Comparison of ENCODE assay signal across 8 cellular contexts in the genomic region with DNA sequence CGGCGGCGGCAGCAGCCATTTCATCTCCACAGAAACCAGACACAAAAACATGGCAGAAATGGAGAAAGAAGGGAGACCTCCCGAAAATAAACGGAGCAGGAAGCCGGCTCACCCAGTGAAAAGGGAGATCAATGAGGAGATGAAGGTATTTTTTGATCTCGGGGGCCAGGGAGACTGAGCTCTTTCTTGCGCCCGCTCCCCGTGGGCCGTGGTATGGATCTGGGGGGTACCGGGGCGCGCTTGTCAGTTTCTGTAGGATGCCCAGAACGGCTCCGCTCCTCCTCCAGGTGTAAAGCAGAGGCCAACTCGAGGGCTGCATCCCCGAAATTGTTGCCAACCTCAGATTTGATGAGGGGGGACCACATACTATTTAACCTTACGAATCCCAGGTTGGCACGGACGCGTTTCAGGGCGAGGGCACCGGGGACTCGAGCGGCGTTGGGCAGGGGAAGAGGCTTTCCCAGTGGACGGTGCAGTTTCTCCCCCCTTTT. TPM values are rescaled to one million over a fixed set of nuclear protein-coding genes. Genes with fewer than 3 reads are reported as not detected.
DNase-seq lines count a peak whose midpoint lies in the region; ATAC-seq and TF ChIP-seq lines count a peak whose summit lies in the region.

No MANE protein-coding gene starts in this region.

- TF ChIP-seq CTCF in Caco-2 (IDR thresholded peaks at IDR 0.05; ENCODE audit: insufficient read depth in 1 of 2, low read depth in 1 of 2, low read length in 1 of 2, severe bottlenecking in 1 of 2, unreplicated experiment in 1 of 2) (no peak), colonic mucosa (IDR thresholded peaks at IDR 0.05) (no peak)

- H3K9me3 ChIP-seq in Caco-2 (no peaks in the 10 kb centered on the region), colonic mucosa (no peaks in the 10 kb centered on the region), mucosa of rectum (ENCODE audit: control insufficient read depth in 2 of 2, low read length in 2 of 2) (no peaks in the 10 kb centered on the region)

- H3K36me3 Mint-ChIP-seq in Caco-2 (ENCODE audit: insufficient read depth, unreplicated experiment), result no peaks in the 10 kb centered on the region

- no TSS peak for BruUV-seq in Caco-2 (replicated peaks; lab: Mats Ljungman, UMichigan)

- POLR2A ChIA-PET in Caco-2 (lab: Charles Lee), result no interaction called here

- peak overlapping the region; percentile 41 for H3K4me3 ChIP-seq in Caco-2 (ENCODE audit: low read depth, low read length)
- H3K4me3 ChIP-seq in colonic mucosa, result peak overlapping the region; percentile 59
- H3K4me3 ChIP-seq in mucosa of rectum (ENCODE audit: low read length in 2 of 2), result peak overlapping the region; percentile 61 to 79

- H3K9ac ChIP-seq in colonic mucosa (ENCODE audit: low read depth in 2 of 2, low read length in 2 of 2) (peak overlapping the region; percentile 46 to 55), mucosa of rectum (ENCODE audit: low read depth in 1 of 2, low read length in 2 of 2) (peak overlapping the region in 1 of 2 donors; percentile 29)

- CTCF ChIA-PET in Caco-2 (lab: Charles Lee), result no interaction called here

- H3K27ac Mint-ChIP-seq in Caco-2 (ENCODE audit: unreplicated experiment), result no peak overlapping the region

- ATAC-seq in HG03354 (IDR thresholded peaks at IDR 0.05; ENCODE audit: poor library complexity, severe bottlenecking, unreplicated experiment) (no peak), GM21528 (IDR thresholded peaks at IDR 0.05; ENCODE audit: low FRiP score, unreplicated experiment) (no peak)

- intact Hi-C loops in Caco-2 (cut with micrococcal nuclease; ENCODE audit: unreplicated experiment) (no loop called here), colonic mucosa (cut with DNase I) (no loop called here)

- peaks cover 3% of the 10 kb centered on the region for H3K27me3 ChIP-seq in Caco-2 (replicated peaks; ENCODE audit: control insufficient read depth, insufficient read depth, low read length)
- H3K27me3 ChIP-seq in colonic mucosa, result peaks cover 39% of the 10 kb centered on the region
- peaks cover 28 to 49% of the 10 kb centered on the region in 2 donors for H3K27me3 ChIP-seq in mucosa of rectum (ENCODE audit: control insufficient read depth in 2 of 2, insufficient read depth in 2 of 2, low read length in 2 of 2)

- peaks cover 33% of the 10 kb centered on the region for H3K27me3 Mint-ChIP-seq in Caco-2 (ENCODE audit: insufficient read depth, unreplicated experiment)

- peaks cover 7% of the 10 kb centered on the region for H3K4me1 Mint-ChIP-seq in Caco-2 (ENCODE audit: low read depth, unreplicated experiment)

- H3K27ac ChIP-seq in colonic mucosa (peak overlapping the region; percentile 73), mucosa of rectum (ENCODE audit: low read depth in 2 of 2, low read length in 2 of 2) (peak overlapping the region; percentile 23 to 34)

- no peaks in the 10 kb centered on the region; the same call in 1 of the 2 replicates for H3K4me1 ChIP-seq in Caco-2
- peaks cover 11% of the 10 kb centered on the region for H3K4me1 ChIP-seq in colonic mucosa
- peaks cover 12 to 19% of the 10 kb centered on the region in 2 donors for H3K4me1 ChIP-seq in mucosa of rectum (ENCODE audit: control insufficient read depth in 2 of 2, insufficient read depth in 2 of 2, low read length in 2 of 2)

- H3K4me3 Mint-ChIP-seq in Caco-2 (ENCODE audit: unreplicated experiment), result peak overlapping the region; percentile 80

- H3K9me3 Mint-ChIP-seq in Caco-2 (ENCODE audit: unreplicated experiment), result no peaks in the 10 kb centered on the region

- DNase-seq in Caco-2 (no peak), NCI-H1092 (lab: John Stamatoyannopoulos, UW) (peak; percentile 5), colonic mucosa (no peak), UCSD-AML1 (lab: John Stamatoyannopoulos, UW; ENCODE audit: unreplicated experiment) (no peak), OCI-M1 (lab: John Stamatoyannopoulos, UW) (no peak)

- H3K36me3 ChIP-seq in Caco-2 (ENCODE audit: control insufficient read depth, insufficient read depth, low read length) (no peaks in the 10 kb centered on the region), colonic mucosa (no peaks in the 10 kb centered on the region), mucosa of rectum (ENCODE audit: control insufficient read depth in 2 of 2, insufficient read depth in 2 of 2, low read length in 2 of 2) (no peaks in the 10 kb centered on the region)

RNA-seq across cellular contexts. Expression of a gene that starts 0.7 kb away (rescaled TPM):
- 0.14 TPM in 1 of 2 replicates, not detected in the other for total RNA-seq in Caco-2 (2022)
- 1 to 10 TPM in 1 of 2 donors, under 1 TPM in 1; 0.67 to 3.4 TPM for total RNA-seq in colonic mucosa

RNA-seq across cellular contexts. Expression of a gene that starts 31.2 kb away (rescaled TPM):
- 10.3 and 11.4 TPM in 2 replicates for total RNA-seq in Caco-2 (2022)
- total RNA-seq in colonic mucosa, result 10 to 100 TPM; 26.3 to 35.7 TPM
